11 cellular contexts compared by ENCODE assay signal in genomic region chr4:36332782-36333131, GRCh38. TPM values are rescaled to one million over a fixed set of nuclear protein-coding genes. Genes with fewer than 3 reads are reported as not detected.
DNase-seq lines count a peak whose midpoint lies in the region; ATAC-seq and TF ChIP-seq lines count a peak whose summit lies in the region.
"Had no signal": no experiment of that assay in that cellular context is flagged by ENCODE, and none has a peak within 500 bp of the region (broad histone marks: within the 10 kb centered on the region; RNA-seq: fewer than 3 reads in every experiment).

No MANE protein-coding gene starts in this region.

- H3K79me2 ChIP-seq in hepatocyte (no peaks in the 10 kb centered on the region), PC-3 (ENCODE audit: low read length) (no peaks in the 10 kb centered on the region)

- H4K20me1 ChIP-seq in hepatocyte (ENCODE audit: insufficient read depth, poor library complexity, severe bottlenecking) (no peaks in the 10 kb centered on the region), PC-3 (ENCODE audit: low read length) (no peaks in the 10 kb centered on the region)

- H3K27ac ChIP-seq in caudate nucleus (ENCODE audit: low read depth, low read length) = peak overlapping the region; percentile 90
- H3K27ac ChIP-seq in hepatocyte = no peak overlapping the region
- no peak overlapping the region for H3K27ac ChIP-seq in PC-3 (ENCODE audit: low read length)
- H3K27ac ChIP-seq: heart right ventricle had no signal

- H3K4me1 ChIP-seq in hepatocyte (ENCODE audit: insufficient read depth) = no peaks in the 10 kb centered on the region
- H3K4me1 ChIP-seq in PC-3 (ENCODE audit: insufficient read depth, low read length) = no peaks in the 10 kb centered on the region

- intact Hi-C loops in PC-3 (cut with micrococcal nuclease) = no loop called here

- CTCF ChIA-PET in PC-3 (lab: Charles Lee) = no interaction called here

- H3K36me3 ChIP-seq in hepatocyte (replicated peaks; ENCODE audit: insufficient read depth, low read depth) (no peaks in the 10 kb centered on the region), PC-3 (ENCODE audit: low read depth, low read length) (no peaks in the 10 kb centered on the region)
- H3K36me3 ChIP-seq: heart right ventricle had no signal

- H3K9me3 ChIP-seq in hepatocyte (ENCODE audit: low read depth) (no peaks in the 10 kb centered on the region), PC-3 (ENCODE audit: low read length) (no peaks in the 10 kb centered on the region)
- H3K9me3 ChIP-seq: heart right ventricle, mucosa of descending colon had no signal

- DNase-seq in caudate nucleus (lab: John Stamatoyannopoulos, UW) (no peak), hepatocyte (ENCODE audit: low spot score) (no peak), dedifferentiated amniotic fluid mesenchymal stem cell (ENCODE audit: extremely low spot score) (no peak), A172 (ENCODE audit: low spot score) (no peak), PC-3 (no peak)
- DNase-seq: heart right ventricle, mucosa of descending colon, NCI-H187 had no signal

- H3K4me2 ChIP-seq in hepatocyte (no peak overlapping the region), PC-3 (ENCODE audit: low read length) (no peak overlapping the region)

- no peaks in the 10 kb centered on the region for H3K9me2 ChIP-seq in hepatocyte (replicated peaks; ENCODE audit: insufficient read depth)
- no peaks in the 10 kb centered on the region for H3K9me2 ChIP-seq in PC-3 (replicated peaks; ENCODE audit: low read length)

- H3F3A ChIP-seq in PC-3 (ENCODE audit: low read length, unreplicated experiment) = no peaks in the 10 kb centered on the region

- H2AFZ ChIP-seq in hepatocyte = no peak overlapping the region
- H2AFZ ChIP-seq in PC-3 (ENCODE audit: low read length) = no peak overlapping the region

- POLR2A ChIA-PET in PC-3 (lab: Charles Lee; ENCODE audit: unreplicated experiment) = no interaction called here

- H3K9ac ChIP-seq in PC-3 (ENCODE audit: low read length) = no peak overlapping the region

- H3K27me3 ChIP-seq in hepatocyte (no peaks in the 10 kb centered on the region), PC-3 (ENCODE audit: low read length) (no peaks in the 10 kb centered on the region)
- H3K27me3 ChIP-seq: heart right ventricle had no signal

- BruUV-seq in PC-3 (replicated peaks; lab: Mats Ljungman, UMichigan) = no TSS peak

- no peak for TF ChIP-seq CTCF in hepatocyte (IDR thresholded peaks at IDR 0.05; ENCODE audit: poor library complexity)
- no peak for TF ChIP-seq CTCF in PC-3 (conservative IDR thresholded peaks at IDR 0.05; ENCODE audit: low read depth, low read length)

- ATAC-seq in GM18867 (IDR thresholded peaks at IDR 0.05; ENCODE audit: unreplicated experiment) (peak; percentile 99), GM21390 (IDR thresholded peaks at IDR 0.05; ENCODE audit: unreplicated experiment) (peak; percentile 98), HG03064 (IDR thresholded peaks at IDR 0.05; ENCODE audit: low read depth, unreplicated experiment) (peak; percentile 99), PC-3 (no peak)
- ATAC-seq: heart right ventricle, mucosa of descending colon had no signal

- H3K4me3 ChIP-seq in hepatocyte = no peak overlapping the region
- no peak overlapping the region for H3K4me3 ChIP-seq in PC-3 (ENCODE audit: low read length)
- H3K4me3 ChIP-seq: heart right ventricle, mucosa of descending colon had no signal

RNA-seq across cellular contexts. Expression of gene DTHD1, which starts 51.3 kb away (rescaled TPM):
- 0.12 TPM in 1 of 2 replicates, not detected in the other for total RNA-seq in hepatocyte
- polyA plus RNA-seq in hepatocyte = not detected in 2 replicates
- total RNA-seq in A172 (2014; rRNA removed; shearing (Covaris generic)) = not detected in 2 replicates
- not detected in 2 replicates for total RNA-seq in PC-3 (2014; rRNA removed)
- polyA plus RNA-seq: heart right ventricle had no signal
